14 cellular contexts compared by ENCODE assay signal in genomic region chr20:2132461-2132901, GRCh38. TPM values are rescaled to one million over a fixed set of nuclear protein-coding genes. Genes with fewer than 3 reads are reported as not detected.
DNase-seq lines count a peak whose midpoint lies in the region; ATAC-seq and TF ChIP-seq lines count a peak whose summit lies in the region.
"Had no signal": no experiment of that assay in that cellular context is flagged by ENCODE, and none has a peak within 500 bp of the region (broad histone marks: within the 10 kb centered on the region; RNA-seq: fewer than 3 reads in every experiment).

No MANE protein-coding gene starts in this region.

- no peak overlapping the region for H3K27ac Mint-ChIP-seq in activated naive CD8-positive, alpha-beta T cell treated with anti-CD3 and anti-CD28 coated beads, Interleukin-2, amount 50 U/mL, for 24 hours
- no peak overlapping the region for H3K27ac Mint-ChIP-seq in activated naive CD8-positive, alpha-beta T cell treated with anti-CD3 and anti-CD28 coated beads for 36 hours

- peaks cover 37% of the 10 kb centered on the region for H3K4me1 Mint-ChIP-seq in activated naive CD8-positive, alpha-beta T cell treated with anti-CD3 and anti-CD28 coated beads, Interleukin-2, amount 50 U/mL, for 24 hours
- peaks cover 33% of the 10 kb centered on the region for H3K4me1 Mint-ChIP-seq in activated naive CD8-positive, alpha-beta T cell treated with anti-CD3 and anti-CD28 coated beads for 36 hours

- peaks cover 6 to 20% of the 10 kb centered on the region in 2 donors for H3K4me1 ChIP-seq in ascending aorta
- peaks cover 21 to 37% of the 10 kb centered on the region in 2 donors for H3K4me1 ChIP-seq in left lung
- H3K4me1 ChIP-seq in subcutaneous abdominal adipose tissue (ENCODE audit: control insufficient read depth in 5 of 5, insufficient read depth in 5 of 5, low read length in 5 of 5): peaks cover 5 to 58% (median 44%) of the 10 kb centered on the region in 5 donors
- H3K4me1 ChIP-seq: SJCRH30 had no signal

- intact Hi-C loops in ascending aorta (cut with DNase I): no loop called here
- intact Hi-C loops in left lung (cut with DNase I): no loop called here

- H3K9me3 ChIP-seq in ascending aorta (no peaks in the 10 kb centered on the region), left lung (no peaks in the 10 kb centered on the region), subcutaneous abdominal adipose tissue (ENCODE audit: control insufficient read depth in 5 of 5, low read length in 5 of 5) (no peaks in the 10 kb centered on the region)
- H3K9me3 ChIP-seq: SJCRH30 had no signal

- H3K36me3 ChIP-seq in ascending aorta (peaks cover 0 to under 1% of the 10 kb centered on the region in 2 donors), left lung (peaks cover 0 to 16% of the 10 kb centered on the region in 2 donors), subcutaneous abdominal adipose tissue (ENCODE audit: control insufficient read depth in 5 of 5, insufficient read depth in 5 of 5, low read length in 5 of 5) (peaks cover 0 to 11% (median 6%) of the 10 kb centered on the region in 5 donors)

- H3K4me3 Mint-ChIP-seq in activated naive CD8-positive, alpha-beta T cell treated with anti-CD3 and anti-CD28 coated beads, Interleukin-2, amount 50 U/mL, for 24 hours: no peak overlapping the region
- no peak overlapping the region for H3K4me3 Mint-ChIP-seq in activated naive CD8-positive, alpha-beta T cell treated with anti-CD3 and anti-CD28 coated beads for 36 hours

- no peaks in the 10 kb centered on the region for H3K27me3 ChIP-seq in ascending aorta
- H3K27me3 ChIP-seq in left lung: no peaks in the 10 kb centered on the region
- H3K27me3 ChIP-seq in subcutaneous abdominal adipose tissue (ENCODE audit: control insufficient read depth in 5 of 5, insufficient read depth in 4 of 5, low read length in 5 of 5): no peaks in the 10 kb centered on the region
- H3K27me3 ChIP-seq: SJCRH30 had no signal

- H3K9ac ChIP-seq in subcutaneous abdominal adipose tissue (ENCODE audit: low read length in 5 of 5): peak overlapping the region in 1 of 5 donors; percentile 38

- H3K9me3 Mint-ChIP-seq in activated naive CD8-positive, alpha-beta T cell treated with anti-CD3 and anti-CD28 coated beads, Interleukin-2, amount 50 U/mL, for 24 hours: no peaks in the 10 kb centered on the region
- no peaks in the 10 kb centered on the region for H3K9me3 Mint-ChIP-seq in activated naive CD8-positive, alpha-beta T cell treated with anti-CD3 and anti-CD28 coated beads for 36 hours

- no peak for TF ChIP-seq CTCF in ascending aorta (IDR thresholded peaks at IDR 0.05)
- no peak for TF ChIP-seq CTCF in left lung (IDR thresholded peaks at IDR 0.05)

- H3K27ac ChIP-seq in ascending aorta: peak overlapping the region; percentile 15 to 58
- H3K27ac ChIP-seq in left lung: no peak overlapping the region
- H3K27ac ChIP-seq in subcutaneous abdominal adipose tissue (ENCODE audit: low read depth, low read length): peak overlapping the region; percentile 58
- H3K27ac ChIP-seq: SJCRH30 had no signal

- H3K4me3 ChIP-seq in ascending aorta: no peak overlapping the region
- H3K4me3 ChIP-seq in left lung: no peak overlapping the region
- peak overlapping the region in 1 of 5 donors; percentile 9 for H3K4me3 ChIP-seq in subcutaneous abdominal adipose tissue (ENCODE audit: low read depth in 1 of 5, low read length in 5 of 5)
- H3K4me3 ChIP-seq: SJCRH30 had no signal

- ATAC-seq in activated naive CD8-positive, alpha-beta T cell treated with anti-CD3 and anti-CD28 coated beads, Interleukin-2, amount 50 U/mL, for 24 hours: peak; percentile 45
- peak; percentile 15 for ATAC-seq in left lung

- H3K27me3 Mint-ChIP-seq in activated naive CD8-positive, alpha-beta T cell treated with anti-CD3 and anti-CD28 coated beads, Interleukin-2, amount 50 U/mL, for 24 hours: no peaks in the 10 kb centered on the region
- no peaks in the 10 kb centered on the region for H3K27me3 Mint-ChIP-seq in activated naive CD8-positive, alpha-beta T cell treated with anti-CD3 and anti-CD28 coated beads for 36 hours

- no peak for DNase-seq in activated naive CD8-positive, alpha-beta T cell treated with anti-CD3 and anti-CD28 coated beads, Interleukin-2, amount 50 U/mL, for 24 hours
- no peak for DNase-seq in activated naive CD8-positive, alpha-beta T cell treated with anti-CD3 and anti-CD28 coated beads for 36 hours
- no peak for DNase-seq in ascending aorta (ENCODE audit: low spot score in 2 of 2)
- DNase-seq in left lung: no peak
- no peak for DNase-seq in DMS153 (lab: John Stamatoyannopoulos, UW)
- no peak for DNase-seq in LoVo (ENCODE audit: low spot score)
- no peak for DNase-seq in HuH-7 (ENCODE audit: low spot score)
- DNase-seq: activated gamma-delta T cell treated with Interleukin-2 at 50 U/mL for 16 hours; effector CD8-positive, alpha-beta T cell; KBM-7; NCI-H187; SJCRH30; stimulated activated naive CD4-positive, alpha-beta T cell had no signal

- H3K36me3 Mint-ChIP-seq in activated naive CD8-positive, alpha-beta T cell treated with anti-CD3 and anti-CD28 coated beads, Interleukin-2, amount 50 U/mL, for 24 hours (ENCODE audit: low read depth): peaks cover 15% of the 10 kb centered on the region
- peaks cover 13% of the 10 kb centered on the region for H3K36me3 Mint-ChIP-seq in activated naive CD8-positive, alpha-beta T cell treated with anti-CD3 and anti-CD28 coated beads for 36 hours

RNA-seq across cellular contexts. Expression of gene STK35, which starts 30.9 kb away (rescaled TPM):
- 10 to 100 TPM; 19.1 to 19.9 TPM for total RNA-seq in activated naive CD8-positive, alpha-beta T cell treated with anti-CD3 and anti-CD28 coated beads for 36 hours
- total RNA-seq in ascending aorta: 11.2 TPM
- total RNA-seq in left lung: 10 to 100 TPM; 15.8 to 17.2 TPM

Comparison
In these comparisons a context has a peak if more than half of its experiments do, and no peak if none do; other contexts are left out.
1. H3K27ac ChIP-seq: peak in ascending aorta (2 of 2) and subcutaneous abdominal adipose tissue (single experiment); none in left lung (0 of 2).